ENCODE assay signal across 16 cellular contexts in the genomic region with DNA sequence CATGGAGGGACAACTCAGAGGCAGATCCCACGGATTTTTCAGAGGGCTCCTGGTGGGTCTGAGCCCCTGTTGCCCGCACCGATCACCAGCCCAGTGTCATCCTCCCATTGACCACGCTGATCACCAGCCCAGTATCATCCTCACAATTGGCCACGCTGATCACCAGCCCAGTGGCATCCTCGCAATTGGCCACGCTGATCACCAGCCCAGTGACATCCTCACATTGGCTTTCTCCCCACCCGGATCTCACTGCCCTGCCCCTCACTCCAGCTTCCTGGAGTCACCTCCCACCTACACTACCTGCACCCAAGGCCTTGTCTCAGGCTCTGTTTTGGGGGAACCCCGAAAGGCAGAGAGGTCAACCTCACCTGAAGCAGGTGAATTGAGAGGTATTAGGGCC.
DNase-seq lines count a peak whose midpoint lies in the region; ATAC-seq and TF ChIP-seq lines count a peak whose summit lies in the region.
"Had no signal": no experiment of that assay in that cellular context is flagged by ENCODE, and none has a peak within 500 bp of the region (broad histone marks: within the 10 kb centered on the region; RNA-seq: fewer than 3 reads in every experiment).

No MANE protein-coding gene starts in this region.

- intact Hi-C loops in right cardiac atrium (cut with DNase I): loop anchor here in 1 of 4 donors (10.0 kb wide), 2 partner anchors 56 to 134 kb away; no protein-coding TSS in a partner anchor
- intact Hi-C loops in left ventricle myocardium superior (cut with micrococcal nuclease): no loop called here
- intact Hi-C loops in colonic mucosa (cut with DNase I): no loop called here

- H3K27ac Mint-ChIP-seq in stimulated activated effector memory CD8-positive, alpha-beta T cell treated with anti-CD3 and anti-CD28 coated beads, Interleukin-12 subunit alpha, Interleukin-12 subunit beta, amount 100 ng/mL, for 72 hours: no peak overlapping the region

- H3K4me3 ChIP-seq in right cardiac atrium (ENCODE audit: low read length) (no peak overlapping the region), subcutaneous abdominal adipose tissue (ENCODE audit: low read depth in 1 of 5, low read length in 5 of 5) (peak overlapping the region in 1 of 5 donors; percentile 10), colonic mucosa (no peak overlapping the region)
- H3K4me3 ChIP-seq: HAP-1 had no signal

- ATAC-seq in right cardiac atrium: no peak
- no peak for ATAC-seq in left ventricle myocardium superior
- ATAC-seq in stimulated activated effector memory CD8-positive, alpha-beta T cell treated with anti-CD3 and anti-CD28 coated beads, Interleukin-12 subunit alpha, Interleukin-12 subunit beta, amount 100 ng/mL, for 72 hours: no peak

- no peak for TF ChIP-seq CTCF in colonic mucosa (IDR thresholded peaks at IDR 0.05)

- H3K9me3 Mint-ChIP-seq in stimulated activated effector memory CD8-positive, alpha-beta T cell treated with anti-CD3 and anti-CD28 coated beads, Interleukin-12 subunit alpha, Interleukin-12 subunit beta, amount 100 ng/mL, for 72 hours: no peaks in the 10 kb centered on the region

- H3K36me3 ChIP-seq in subcutaneous abdominal adipose tissue (ENCODE audit: control insufficient read depth in 5 of 5, insufficient read depth in 5 of 5, low read length in 5 of 5) (no peaks in the 10 kb centered on the region), colonic mucosa (no peaks in the 10 kb centered on the region)
- H3K36me3 ChIP-seq: HAP-1 had no signal

- peak overlapping the region; percentile 88 for H3K27ac ChIP-seq in right cardiac atrium (ENCODE audit: low read length)
- peak overlapping the region; percentile 92 for H3K27ac ChIP-seq in subcutaneous abdominal adipose tissue (ENCODE audit: low read depth, low read length)
- no peak overlapping the region for H3K27ac ChIP-seq in colonic mucosa

- H3K36me3 Mint-ChIP-seq in stimulated activated effector memory CD8-positive, alpha-beta T cell treated with anti-CD3 and anti-CD28 coated beads, Interleukin-12 subunit alpha, Interleukin-12 subunit beta, amount 100 ng/mL, for 72 hours: no peaks in the 10 kb centered on the region

- H3K9me3 ChIP-seq in right cardiac atrium (ENCODE audit: control insufficient read depth, low read length) (no peaks in the 10 kb centered on the region), subcutaneous abdominal adipose tissue (ENCODE audit: control insufficient read depth in 5 of 5, low read length in 5 of 5) (no peaks in the 10 kb centered on the region), colonic mucosa (no peaks in the 10 kb centered on the region)
- H3K9me3 ChIP-seq: Caco-2, HAP-1 had no signal

- WGBS in right cardiac atrium: 95% methylated on average over 9 of the region's 9 CpGs

- H3K4me1 ChIP-seq in right cardiac atrium (ENCODE audit: control insufficient read depth, insufficient read depth, low read length): peaks cover 19% of the 10 kb centered on the region
- peaks cover 5 to 36% (median 27%) of the 10 kb centered on the region in 5 donors for H3K4me1 ChIP-seq in subcutaneous abdominal adipose tissue (ENCODE audit: control insufficient read depth in 5 of 5, insufficient read depth in 5 of 5, low read length in 5 of 5)
- H3K4me1 ChIP-seq in colonic mucosa: no peaks in the 10 kb centered on the region
- H3K4me1 ChIP-seq: HAP-1 had no signal

- no peak for DNase-seq in right cardiac atrium
- no peak for DNase-seq in left ventricle myocardium superior
- DNase-seq in mesenteric fat pad (ENCODE audit: low spot score): peak; percentile 76
- no peak for DNase-seq in ecto neural progenitor cell (ENCODE audit: low spot score)
- no peak for DNase-seq in stimulated activated effector memory CD8-positive, alpha-beta T cell treated with anti-CD3 and anti-CD28 coated beads, Interleukin-12 subunit alpha, Interleukin-12 subunit beta, amount 100 ng/mL, for 72 hours (ENCODE audit: low spot score in 2 of 2)
- DNase-seq in colonic mucosa: no peak
- DNase-seq in GDM1 (lab: John Stamatoyannopoulos, UW): no peak
- DNase-seq: Caco-2, DMS53, IMR-90, Kasumi-1, NCI-H1417, NCI-H2029, NCI-H510A had no signal

- H3K27me3 ChIP-seq in right cardiac atrium (ENCODE audit: control insufficient read depth, insufficient read depth) (no peaks in the 10 kb centered on the region), subcutaneous abdominal adipose tissue (ENCODE audit: control insufficient read depth in 5 of 5, insufficient read depth in 4 of 5, low read length in 5 of 5) (no peaks in the 10 kb centered on the region), colonic mucosa (no peaks in the 10 kb centered on the region)

- peak overlapping the region in 1 of 5 donors; percentile 2 for H3K9ac ChIP-seq in subcutaneous abdominal adipose tissue (ENCODE audit: low read length in 5 of 5)
- H3K9ac ChIP-seq in colonic mucosa (ENCODE audit: low read depth in 2 of 2, low read length in 2 of 2): no peak overlapping the region

- H3K4me3 Mint-ChIP-seq in stimulated activated effector memory CD8-positive, alpha-beta T cell treated with anti-CD3 and anti-CD28 coated beads, Interleukin-12 subunit alpha, Interleukin-12 subunit beta, amount 100 ng/mL, for 72 hours: no peak overlapping the region

- no peaks in the 10 kb centered on the region for H3K4me1 Mint-ChIP-seq in stimulated activated effector memory CD8-positive, alpha-beta T cell treated with anti-CD3 and anti-CD28 coated beads, Interleukin-12 subunit alpha, Interleukin-12 subunit beta, amount 100 ng/mL, for 72 hours
